In genomic region chr10:118505363-118505762, GRCh38 we compare ENCODE assay signal across 18 cellular contexts.
DNase-seq lines count a peak whose midpoint lies in the region; ATAC-seq and TF ChIP-seq lines count a peak whose summit lies in the region.
"Had no signal": no experiment of that assay in that cellular context is flagged by ENCODE, and none has a peak within 500 bp of the region (broad histone marks: within the 10 kb centered on the region; RNA-seq: fewer than 3 reads in every experiment).

No MANE protein-coding gene starts in this region.

- no peaks in the 10 kb centered on the region for H3K9me3 Mint-ChIP-seq in activated CD8-positive, alpha-beta T cell treated with anti-CD3 and anti-CD28 coated beads for 36 hours
- H3K9me3 Mint-ChIP-seq in activated CD8-positive, alpha-beta T cell treated with anti-CD3 and anti-CD28 coated beads, Interleukin-2, amount 10 ng/mL, durations not matched to agents 7 days and 5 days (ENCODE audit: insufficient read depth), result no peaks in the 10 kb centered on the region
- H3K9me3 Mint-ChIP-seq: CD8-positive, alpha-beta memory T cell had no signal

- H3K9me3 ChIP-seq in RWPE2 (ENCODE audit: severe bottlenecking), result no peaks in the 10 kb centered on the region
- H3K9me3 ChIP-seq: SJSA1 had no signal

- intact Hi-C loops in activated CD8-positive, alpha-beta T cell treated with anti-CD3 and anti-CD28 coated beads for 36 hours (cut with micrococcal nuclease), result no loop called here
- intact Hi-C loops in left colon (cut with DNase I, micrococcal nuclease), result no loop called here

- H3K4me3 Mint-ChIP-seq in activated CD8-positive, alpha-beta T cell treated with anti-CD3 and anti-CD28 coated beads for 36 hours, result no peak overlapping the region
- H3K4me3 Mint-ChIP-seq in activated CD8-positive, alpha-beta T cell treated with anti-CD3 and anti-CD28 coated beads, Interleukin-2, amount 10 ng/mL, durations not matched to agents 7 days and 5 days, result no peak overlapping the region
- H3K4me3 Mint-ChIP-seq: CD8-positive, alpha-beta memory T cell had no signal

- H3K4me1 Mint-ChIP-seq in activated CD8-positive, alpha-beta T cell treated with anti-CD3 and anti-CD28 coated beads for 36 hours (ENCODE audit: low read depth), result no peaks in the 10 kb centered on the region
- H3K4me1 Mint-ChIP-seq in activated CD8-positive, alpha-beta T cell treated with anti-CD3 and anti-CD28 coated beads, Interleukin-2, amount 10 ng/mL, durations not matched to agents 7 days and 5 days (ENCODE audit: low read depth), result peaks cover 11% of the 10 kb centered on the region
- H3K4me1 Mint-ChIP-seq: CD8-positive, alpha-beta memory T cell had no signal

- POLR2A ChIA-PET in activated CD8-positive, alpha-beta T cell treated with anti-CD3 and anti-CD28 coated beads for 36 hours (lab: Charles Lee), result no interaction called here
- POLR2A ChIA-PET in activated CD8-positive, alpha-beta T cell treated with anti-CD3 and anti-CD28 coated beads, Interleukin-2, amount 10 ng/mL, durations not matched to agents 7 days and 5 days (lab: Charles Lee), result no interaction called here

- no peak for TF ChIP-seq CTCF in activated CD8-positive, alpha-beta T cell treated with anti-CD3 and anti-CD28 coated beads for 36 hours (IDR thresholded peaks at IDR 0.05)
- TF ChIP-seq CTCF in RWPE2 (IDR thresholded peaks at IDR 0.05; ENCODE audit: poor library complexity, severe bottlenecking) (no peak), foreskin keratinocyte (conservative IDR thresholded peaks at IDR 0.05) (no peak)

- CTCF ChIA-PET in activated CD8-positive, alpha-beta T cell treated with anti-CD3 and anti-CD28 coated beads for 36 hours (lab: Charles Lee), result interaction anchor here (0.6 to 1.5 kb wide), 3 partner anchors 9 to 188 kb away, joined by 3 to 7 read pairs (median 3); no protein-coding TSS in a partner anchor
- CTCF ChIA-PET in activated CD8-positive, alpha-beta T cell treated with anti-CD3 and anti-CD28 coated beads, Interleukin-2, amount 10 ng/mL, durations not matched to agents 7 days and 5 days (lab: Charles Lee), result interaction anchor here (1.3 to 1.7 kb wide), 2 partner anchors 46 to 63 kb away, joined by 3 to 8 read pairs; no protein-coding TSS in a partner anchor

- no peak overlapping the region for H3K27ac Mint-ChIP-seq in activated CD8-positive, alpha-beta T cell treated with anti-CD3 and anti-CD28 coated beads for 36 hours
- no peak overlapping the region for H3K27ac Mint-ChIP-seq in activated CD8-positive, alpha-beta T cell treated with anti-CD3 and anti-CD28 coated beads, Interleukin-2, amount 10 ng/mL, durations not matched to agents 7 days and 5 days
- H3K27ac Mint-ChIP-seq: CD8-positive, alpha-beta memory T cell had no signal

- H3K36me3 ChIP-seq in RWPE2 (ENCODE audit: low read depth), result no peaks in the 10 kb centered on the region
- H3K36me3 ChIP-seq: SJSA1 had no signal

- in situ Hi-C loops in KBM-7 (cut with MboI; ENCODE audit: low pct_unique_long_range_greater_than_20kb, low sequenced_read_pairs), result no loop called here

- H3K27ac ChIP-seq in RWPE2 (ENCODE audit: poor library complexity, severe bottlenecking) (peak overlapping the region; percentile 98), foreskin keratinocyte (peak overlapping the region; percentile 27)
- H3K27ac ChIP-seq: C4-2B, HL-60, SJSA1 had no signal

- peaks cover 5% of the 10 kb centered on the region for H3K27me3 Mint-ChIP-seq in activated CD8-positive, alpha-beta T cell treated with anti-CD3 and anti-CD28 coated beads for 36 hours
- peaks cover 22% of the 10 kb centered on the region for H3K27me3 Mint-ChIP-seq in activated CD8-positive, alpha-beta T cell treated with anti-CD3 and anti-CD28 coated beads, Interleukin-2, amount 10 ng/mL, durations not matched to agents 7 days and 5 days (ENCODE audit: low read depth)

- no peak for DNase-seq in activated CD8-positive, alpha-beta T cell treated with anti-CD3 and anti-CD28 coated beads for 36 hours
- DNase-seq in activated CD8-positive, alpha-beta T cell treated with anti-CD3 and anti-CD28 coated beads, Interleukin-2, amount 10 ng/mL, durations not matched to agents 7 days and 5 days, result no peak
- DNase-seq in KBM-7 (peak; percentile 39), RWPE2 (ENCODE audit: low spot score) (no peak), foreskin keratinocyte (no peak), NCI-H146 (lab: John Stamatoyannopoulos, UW) (no peak), left colon (no peak)
- DNase-seq: Calu3; CD8-positive, alpha-beta memory T cell; KG1; NCI-H187; NCI-H510A; T-helper 1 cell had no signal

- H3K4me1 ChIP-seq in RWPE2 (ENCODE audit: insufficient read depth, poor library complexity, severe bottlenecking) (peaks cover 57% of the 10 kb centered on the region), foreskin keratinocyte (peaks cover 53% of the 10 kb centered on the region)

- H3K27me3 ChIP-seq in RWPE2 (ENCODE audit: insufficient read depth, poor library complexity, severe bottlenecking), result no peaks in the 10 kb centered on the region
- no peaks in the 10 kb centered on the region for H3K27me3 ChIP-seq in foreskin keratinocyte
- H3K27me3 ChIP-seq: SJSA1 had no signal

- no peaks in the 10 kb centered on the region for H3K36me3 Mint-ChIP-seq in activated CD8-positive, alpha-beta T cell treated with anti-CD3 and anti-CD28 coated beads for 36 hours (ENCODE audit: low read depth)
- no peaks in the 10 kb centered on the region for H3K36me3 Mint-ChIP-seq in activated CD8-positive, alpha-beta T cell treated with anti-CD3 and anti-CD28 coated beads, Interleukin-2, amount 10 ng/mL, durations not matched to agents 7 days and 5 days (ENCODE audit: low read depth)
- H3K36me3 Mint-ChIP-seq: CD8-positive, alpha-beta memory T cell had no signal

- peak; percentile 37 for ATAC-seq in activated CD8-positive, alpha-beta T cell treated with anti-CD3 and anti-CD28 coated beads for 36 hours
- no peak for ATAC-seq in activated CD8-positive, alpha-beta T cell treated with anti-CD3 and anti-CD28 coated beads, Interleukin-2, amount 10 ng/mL, durations not matched to agents 7 days and 5 days
- ATAC-seq in RWPE2 (ENCODE audit: low read depth), result no peak
- ATAC-seq in foreskin keratinocyte, result no peak
- no peak for ATAC-seq in left colon
- ATAC-seq: HepG2, Right ventricle myocardium inferior had no signal

- H3K4me3 ChIP-seq in RWPE2 (ENCODE audit: severe bottlenecking), result no peak overlapping the region
- H3K4me3 ChIP-seq: SJSA1 had no signal
